24 cellular contexts compared by ENCODE assay signal in genomic region chr1:100325415-100326324, GRCh38. TPM values are rescaled to one million over a fixed set of nuclear protein-coding genes. Genes with fewer than 3 reads are reported as not detected.
A peak's percentile ranks its signal among the peaks of the same experiment; 100 is the strongest.
DNase-seq lines count a peak whose midpoint lies in the region; ATAC-seq and TF ChIP-seq lines count a peak whose summit lies in the region.
"Had no signal": no experiment of that assay in that cellular context is flagged by ENCODE, and none has a peak within 500 bp of the region (broad histone marks: within the 10 kb centered on the region; RNA-seq: fewer than 3 reads in every experiment).

No MANE protein-coding gene starts in this region.

- POLR2A ChIA-PET in RWPE1 (lab: Yijun Ruan, JAX; ENCODE audit: low non-redundant PET) = no interaction called here
- POLR2A ChIA-PET in CD8-positive, alpha-beta T cell (lab: Charles Lee) = interaction anchor here (1.1 kb wide), 1 partner anchor 14 kb away, joined by 3 read pairs; no protein-coding TSS in a partner anchor

- H2BK12ac ChIP-seq in mesenchymal stem cell (ENCODE audit: low read length in 2 of 2) = no peak overlapping the region

- peaks cover 0 to 2% (median 0%) of the 10 kb centered on the region in 4 donors for H3K4me1 ChIP-seq in esophagus muscularis mucosa
- peaks cover 2% of the 10 kb centered on the region for H3K4me1 ChIP-seq in mesenchymal stem cell (ENCODE audit: control insufficient read depth, insufficient read depth, low read depth, low read length)
- no peaks in the 10 kb centered on the region for H3K4me1 ChIP-seq in CD8-positive, alpha-beta T cell (ENCODE audit: insufficient read depth, low read length)

- no peak overlapping the region for H3K4me2 ChIP-seq in mesenchymal stem cell (ENCODE audit: low read length, poor library complexity, severe bottlenecking)
- H3K4me2 ChIP-seq: SK-N-SH had no signal

- H3K36me3 ChIP-seq in H7 (replicated peaks; ENCODE audit: control insufficient read depth, insufficient read depth, low read length) (no peaks in the 10 kb centered on the region), esophagus muscularis mucosa (no peaks in the 10 kb centered on the region), mesenchymal stem cell (ENCODE audit: control insufficient read depth in 1 of 2, insufficient read depth in 2 of 2, low read depth in 1 of 2, low read length in 2 of 2) (no peaks in the 10 kb centered on the region)
- no peaks in the 10 kb centered on the region for H3K36me3 ChIP-seq in CD8-positive, alpha-beta T cell (ENCODE audit: insufficient read depth, low read length)
- H3K36me3 ChIP-seq: heart right ventricle, right atrium auricular region, upper lobe of right lung had no signal

- no peak overlapping the region for H3K27ac Mint-ChIP-seq in CD8-positive, alpha-beta T cell
- no peak overlapping the region for H3K27ac Mint-ChIP-seq in activated naive CD4-positive, alpha-beta T cell treated with anti-CD3 and anti-CD28 coated beads for 36 hours
- H3K27ac Mint-ChIP-seq: activated B cell treated with CpG ODN at 0.5 μM for 24 hours; activated CD4-positive, alpha-beta memory T cell treated with anti-CD3 and anti-CD28 coated beads for 36 hours; CD4-positive, alpha-beta memory T cell; naive B cell had no signal

- no peak for TF ChIP-seq RAD21 in Ishikawa (IDR thresholded peaks at IDR 0.05; ENCODE audit: low read depth)

- TF ChIP-seq EP300 in Ishikawa (IDR thresholded peaks at IDR 0.05; ENCODE audit: borderline replicate concordance) = no peak
- TF ChIP-seq EP300 in esophagus muscularis mucosa (IDR thresholded peaks at IDR 0.05) = no peak

- H2AFZ ChIP-seq in mesenchymal stem cell (ENCODE audit: low read depth, low read length) = no peak overlapping the region

- no peaks in the 10 kb centered on the region for H3K4me1 Mint-ChIP-seq in CD8-positive, alpha-beta T cell (ENCODE audit: low read depth)
- H3K4me1 Mint-ChIP-seq in activated naive CD4-positive, alpha-beta T cell treated with anti-CD3 and anti-CD28 coated beads for 36 hours (ENCODE audit: low read depth) = peaks cover 13% of the 10 kb centered on the region
- H3K4me1 Mint-ChIP-seq: activated B cell treated with CpG ODN at 0.5 μM for 24 hours; CD4-positive, alpha-beta memory T cell; naive B cell had no signal

- no peak overlapping the region for H3K4me3 Mint-ChIP-seq in CD8-positive, alpha-beta T cell
- H3K4me3 Mint-ChIP-seq in activated naive CD4-positive, alpha-beta T cell treated with anti-CD3 and anti-CD28 coated beads for 36 hours = no peak overlapping the region
- H3K4me3 Mint-ChIP-seq: activated B cell treated with CpG ODN at 0.5 μM for 24 hours; activated CD4-positive, alpha-beta memory T cell treated with anti-CD3 and anti-CD28 coated beads for 36 hours; CD4-positive, alpha-beta memory T cell; naive B cell had no signal

- no peak overlapping the region for H3K4me3 ChIP-seq in H7 (ENCODE audit: insufficient read depth, low read depth, low read length)
- H3K4me3 ChIP-seq in esophagus muscularis mucosa = no peak overlapping the region
- H3K4me3 ChIP-seq in mesenchymal stem cell (ENCODE audit: insufficient read depth in 1 of 2, low read depth in 1 of 2, low read length in 2 of 2) = no peak overlapping the region
- H3K4me3 ChIP-seq in CD8-positive, alpha-beta T cell (ENCODE audit: low read depth, low read length) = no peak overlapping the region
- H3K4me3 ChIP-seq: heart right ventricle, right atrium auricular region, upper lobe of right lung had no signal

- no peak overlapping the region for H3K4ac ChIP-seq in mesenchymal stem cell (ENCODE audit: low read depth in 1 of 2, low read length in 2 of 2)

- H4K8ac ChIP-seq in mesenchymal stem cell (ENCODE audit: low read length) = no peak overlapping the region

- H3K9ac ChIP-seq in mesenchymal stem cell (ENCODE audit: low read length) = no peak overlapping the region
- H3K9ac ChIP-seq: SK-N-SH had no signal

- no peak overlapping the region for H2BK15ac ChIP-seq in mesenchymal stem cell (ENCODE audit: low read depth, poor library complexity, severe bottlenecking)

- ATAC-seq in CD8-positive, alpha-beta T cell = no peak
- ATAC-seq: heart right ventricle, upper lobe of right lung had no signal

- peaks cover 0 to 2% (median 0%) of the 10 kb centered on the region in 4 donors for H3K9me3 ChIP-seq in esophagus muscularis mucosa
- H3K9me3 ChIP-seq in mesenchymal stem cell (ENCODE audit: control insufficient read depth, low read length) = no peaks in the 10 kb centered on the region
- H3K9me3 ChIP-seq in CD8-positive, alpha-beta T cell (ENCODE audit: low read length) = no peaks in the 10 kb centered on the region
- H3K9me3 ChIP-seq: right atrium auricular region, SK-N-SH, upper lobe of right lung had no signal

- H2BK120ac ChIP-seq in mesenchymal stem cell (ENCODE audit: low read depth, low read length) = no peak overlapping the region

- WGBS in esophagus muscularis mucosa = 85% methylated on average over 7 of the region's 7 CpGs
- 83% methylated on average over 7 of the region's 7 CpGs for WGBS in mesenchymal stem cell

- no peak overlapping the region for H3K14ac ChIP-seq in mesenchymal stem cell (ENCODE audit: low read length in 2 of 2)

- H3K79me1 ChIP-seq in mesenchymal stem cell (replicated peaks; ENCODE audit: low read length, poor library complexity, severe bottlenecking) = no peaks in the 10 kb centered on the region

- H2BK5ac ChIP-seq in mesenchymal stem cell (ENCODE audit: low read depth, low read length, poor library complexity, severe bottlenecking) = no peak overlapping the region

- no peak overlapping the region for H2AK5ac ChIP-seq in mesenchymal stem cell (ENCODE audit: low read length, severe bottlenecking)

- no peak overlapping the region for H4K91ac ChIP-seq in mesenchymal stem cell (ENCODE audit: low read length)

- TF ChIP-seq POLR2A in esophagus muscularis mucosa (IDR thresholded peaks at IDR 0.05; ENCODE audit: low read depth) = no peak

- no peaks in the 10 kb centered on the region for H3K9me3 Mint-ChIP-seq in CD8-positive, alpha-beta T cell
- H3K9me3 Mint-ChIP-seq in activated naive CD4-positive, alpha-beta T cell treated with anti-CD3 and anti-CD28 coated beads for 36 hours = no peaks in the 10 kb centered on the region
- H3K9me3 Mint-ChIP-seq: activated CD4-positive, alpha-beta memory T cell treated with anti-CD3 and anti-CD28 coated beads for 36 hours had no signal

- CTCF ChIA-PET in RWPE1 (lab: Yijun Ruan, JAX) = no interaction called here
- CTCF ChIA-PET in CD8-positive, alpha-beta T cell (lab: Charles Lee) = interaction anchor here (1.3 kb wide), 1 partner anchor 12 kb away, joined by 3 read pairs; no protein-coding TSS in a partner anchor
- CTCF ChIA-PET in activated naive CD4-positive, alpha-beta T cell treated with anti-CD3 and anti-CD28 coated beads for 36 hours (lab: Charles Lee) = no interaction called here

- no peaks in the 10 kb centered on the region for H3K27me3 Mint-ChIP-seq in CD8-positive, alpha-beta T cell (ENCODE audit: low read depth)
- no peaks in the 10 kb centered on the region for H3K27me3 Mint-ChIP-seq in activated naive CD4-positive, alpha-beta T cell treated with anti-CD3 and anti-CD28 coated beads for 36 hours (ENCODE audit: low read depth)
- H3K27me3 Mint-ChIP-seq: activated B cell treated with CpG ODN at 0.5 μM for 24 hours; activated CD4-positive, alpha-beta memory T cell treated with anti-CD3 and anti-CD28 coated beads for 36 hours; CD4-positive, alpha-beta memory T cell; naive B cell had no signal

- H3K23ac ChIP-seq in mesenchymal stem cell (ENCODE audit: low read length in 2 of 2) = no peak overlapping the region

- H3K36me3 Mint-ChIP-seq in CD8-positive, alpha-beta T cell = no peaks in the 10 kb centered on the region
- H3K36me3 Mint-ChIP-seq in activated naive CD4-positive, alpha-beta T cell treated with anti-CD3 and anti-CD28 coated beads for 36 hours (ENCODE audit: low read depth) = no peaks in the 10 kb centered on the region
- H3K36me3 Mint-ChIP-seq: activated CD4-positive, alpha-beta memory T cell treated with anti-CD3 and anti-CD28 coated beads for 36 hours; CD4-positive, alpha-beta memory T cell; naive B cell had no signal

- H3K27me3 ChIP-seq in H7 (ENCODE audit: control insufficient read depth, insufficient read depth, low read length) (no peaks in the 10 kb centered on the region), esophagus muscularis mucosa (no peaks in the 10 kb centered on the region), mesenchymal stem cell (ENCODE audit: control insufficient read depth in 1 of 2, insufficient read depth in 1 of 2, low read length in 2 of 2) (no peaks in the 10 kb centered on the region)
- no peaks in the 10 kb centered on the region for H3K27me3 ChIP-seq in CD8-positive, alpha-beta T cell (ENCODE audit: insufficient read depth, low read length)
- H3K27me3 ChIP-seq: heart right ventricle, right atrium auricular region, upper lobe of right lung had no signal

- H3K18ac ChIP-seq in mesenchymal stem cell (ENCODE audit: low read depth in 1 of 2, low read length in 2 of 2) = no peak overlapping the region

- DNase-seq in H7 (peak; percentile 45), RWPE1 (ENCODE audit: low spot score) (peak; percentile 5), iPS-NIHi11 (ENCODE audit: low spot score) (peak; percentile 62), esophagus muscularis mucosa (ENCODE audit: extremely low spot score) (no peak), mesenchymal stem cell (no peak)
- no peak for DNase-seq in CD8-positive, alpha-beta T cell
- DNase-seq in activated naive CD4-positive, alpha-beta T cell treated with anti-CD3 and anti-CD28 coated beads for 36 hours = no peak
- DNase-seq: activated B cell treated with CpG ODN at 0.5 μM for 24 hours; activated CD4-positive, alpha-beta memory T cell treated with anti-CD3 and anti-CD28 coated beads for 36 hours; amniotic stem cell; CD4-positive, alpha-beta memory T cell; HCEC 1CT; heart right ventricle; IMR-90; mammary epithelial cell; naive B cell; NCI-H187 treated with DMSO at 0.1 percent for 48 hours; SK-N-SH; stimulated activated CD8-positive, alpha-beta memory T cell treated with anti-CD3 and anti-CD28 coated beads, Interleukin-4, amount 100 ng/mL, for 48 hours; T-helper 9 cell; upper lobe of right lung had no signal

- no peak for TF ChIP-seq CTCF in RWPE1 (conservative IDR thresholded peaks at IDR 0.05; ENCODE audit: low read depth)
- TF ChIP-seq CTCF in esophagus muscularis mucosa (IDR thresholded peaks at IDR 0.05) = no peak
- no peak for TF ChIP-seq CTCF in CD8-positive, alpha-beta T cell (IDR thresholded peaks at IDR 0.05)

- H3K27ac ChIP-seq in RWPE1 (no peak overlapping the region), esophagus muscularis mucosa (replicated peaks in 1 of 4) (no peak overlapping the region), mesenchymal stem cell (ENCODE audit: low read length, poor library complexity, severe bottlenecking) (no peak overlapping the region)
- no peak overlapping the region for H3K27ac ChIP-seq in CD8-positive, alpha-beta T cell (ENCODE audit: low read depth, low read length)
- H3K27ac ChIP-seq: heart right ventricle, HL-60, right atrium auricular region, upper lobe of right lung had no signal

- intact Hi-C loops in esophagus muscularis mucosa (cut with DNase I) = no loop called here
- intact Hi-C loops in CD8-positive, alpha-beta T cell (cut with DNase I, micrococcal nuclease) = no loop called here
- intact Hi-C loops in activated naive CD4-positive, alpha-beta T cell treated with anti-CD3 and anti-CD28 coated beads for 36 hours (cut with micrococcal nuclease) = no loop called here

RNA-seq across cellular contexts. Expression of gene CDC14A, which starts 26.6 kb away (rescaled TPM):
- total RNA-seq in H7 (2014; rRNA removed; shearing (Covaris generic)) = 12.2 and 15.1 TPM in 2 replicates
- 10 to 100 TPM in 1 of 4 donors, 1 to 10 TPM in 3; 6.6 to 12.2 (median 7.4) TPM for total RNA-seq in esophagus muscularis mucosa
- 2.0 TPM for polyA plus RNA-seq in mesenchymal stem cell (2013, experiment 1 of 2)
- 1.9 TPM for polyA plus RNA-seq in mesenchymal stem cell (2013, experiment 2 of 2)
- total RNA-seq in CD8-positive, alpha-beta T cell = 100 to 1,000 TPM; 136 to 144 TPM
- total RNA-seq in activated naive CD4-positive, alpha-beta T cell treated with anti-CD3 and anti-CD28 coated beads for 36 hours = 10 to 100 TPM; 10.1 to 13.1 TPM

RNA-seq across cellular contexts. Expression of gene RTCA, which starts 59.7 kb away (rescaled TPM):
- 44.2 and 52.8 TPM in 2 replicates for total RNA-seq in H7 (2014; rRNA removed; shearing (Covaris generic))
- total RNA-seq in esophagus muscularis mucosa = 10 to 100 TPM; 18.7 to 22.0 (median 21.4) TPM
- 50.0 TPM for polyA plus RNA-seq in mesenchymal stem cell (2013, experiment 1 of 2)
- 49.3 TPM for polyA plus RNA-seq in mesenchymal stem cell (2013, experiment 2 of 2)
- 10 to 100 TPM; 36.2 to 37.7 TPM for total RNA-seq in CD8-positive, alpha-beta T cell
- 10 to 100 TPM; 36.7 to 37.5 TPM for total RNA-seq in activated naive CD4-positive, alpha-beta T cell treated with anti-CD3 and anti-CD28 coated beads for 36 hours

Comparison
In these comparisons a context has a peak if more than half of its experiments do, and no peak if none do; other contexts are left out.
1. DNase-seq: peak in H7 (single experiment), RWPE1 (single experiment) and iPS-NIHi11 (single experiment); none in esophagus muscularis mucosa (single experiment), mesenchymal stem cell (single experiment), CD8-positive, alpha-beta T cell (0 of 7) and activated naive CD4-positive, alpha-beta T cell treated with anti-CD3 and anti-CD28 coated beads for 36 hours (single experiment).